In genomic region chr12:126588586-126589249, GRCh38 we compare ENCODE assay signal across 12 cellular contexts.
DNase-seq lines count a peak whose midpoint lies in the region; ATAC-seq and TF ChIP-seq lines count a peak whose summit lies in the region.
"Had no signal": no experiment of that assay in that cellular context is flagged by ENCODE, and none has a peak within 500 bp of the region (broad histone marks: within the 10 kb centered on the region; RNA-seq: fewer than 3 reads in every experiment).

No MANE protein-coding gene starts in this region.

- TF ChIP-seq CTCF in DND-41 (IDR thresholded peaks at IDR 0.05; ENCODE audit: borderline replicate concordance, extremely low read depth, low read length, poor library complexity, severe bottlenecking) (no peak), Loucy (conservative IDR thresholded peaks at IDR 0.05; ENCODE audit: low read length) (no peak), right atrium auricular region (IDR thresholded peaks at IDR 0.05) (no peak)

- H2AFZ ChIP-seq in DND-41 (ENCODE audit: low read depth, low read length), result no peak overlapping the region
- H2AFZ ChIP-seq in Loucy (ENCODE audit: low read length), result no peak overlapping the region

- H3K9ac ChIP-seq in DND-41 (ENCODE audit: low read depth, low read length), result no peak overlapping the region
- no peak overlapping the region for H3K9ac ChIP-seq in Loucy (ENCODE audit: low read depth, low read length, poor library complexity, severe bottlenecking)

- intact Hi-C loops in sciatic nerve (cut with DNase I), result no loop called here

- H3K9me3 Mint-ChIP-seq in activated T-helper 17 cell treated with anti-CD3 and anti-CD28 coated beads, Interleukin-2, amount 50 U/mL, for 72 hours, result no peaks in the 10 kb centered on the region

- H3K4me1 ChIP-seq in DND-41 (ENCODE audit: insufficient read depth, low read length) (peaks cover 18% of the 10 kb centered on the region), Loucy (ENCODE audit: insufficient read depth, low read length, poor library complexity, severe bottlenecking) (no peaks in the 10 kb centered on the region), right atrium auricular region (no peaks in the 10 kb centered on the region)
- H3K4me1 ChIP-seq: adrenal gland had no signal

- H3K27ac ChIP-seq in DND-41 (ENCODE audit: low read length) (no peak overlapping the region), right atrium auricular region (no peak overlapping the region)
- H3K27ac ChIP-seq: adrenal gland had no signal

- H3K27me3 ChIP-seq in DND-41 (ENCODE audit: insufficient read depth, low read length, poor library complexity), result no peaks in the 10 kb centered on the region
- no peaks in the 10 kb centered on the region for H3K27me3 ChIP-seq in Loucy (ENCODE audit: insufficient read depth, low read length, poor library complexity, severe bottlenecking)
- no peaks in the 10 kb centered on the region for H3K27me3 ChIP-seq in right atrium auricular region
- H3K27me3 ChIP-seq: adrenal gland had no signal

- peak; percentile 81 for ATAC-seq in DND-41 (ENCODE audit: insufficient read depth, low read depth)
- peak; percentile 91 for ATAC-seq in activated T-helper 17 cell treated with anti-CD3 and anti-CD28 coated beads, Interleukin-2, amount 50 U/mL, for 72 hours (replicated peaks)
- ATAC-seq in sciatic nerve, result no peak

- no peaks in the 10 kb centered on the region for H3K27me3 Mint-ChIP-seq in activated T-helper 17 cell treated with anti-CD3 and anti-CD28 coated beads, Interleukin-2, amount 50 U/mL, for 72 hours

- DNase-seq in DND-41 (peak; percentile 30), occipital lobe (lab: John Stamatoyannopoulos, UW) (peak; percentile 1), sciatic nerve (ENCODE audit: low spot score) (no peak), mesenteric fat pad (ENCODE audit: low spot score) (no peak), Kasumi-1 (lab: John Stamatoyannopoulos, UW) (no peak), right atrium auricular region (ENCODE audit: low spot score) (no peak)
- DNase-seq: adrenal gland; NCI-H1048; NK-92 treated with Interleukin-12 subunit alpha and Interleukin-12 subunit beta, amount 100 ng/mL, for 24 hours; SHP77 had no signal

- H3K9me3 ChIP-seq in DND-41 (ENCODE audit: insufficient read depth, low read length, severe bottlenecking), result no peaks in the 10 kb centered on the region
- no peaks in the 10 kb centered on the region for H3K9me3 ChIP-seq in Loucy (ENCODE audit: insufficient read depth, low read depth, low read length)
- no peaks in the 10 kb centered on the region for H3K9me3 ChIP-seq in right atrium auricular region
- H3K9me3 ChIP-seq: adrenal gland had no signal

- no peaks in the 10 kb centered on the region for H4K20me1 ChIP-seq in DND-41 (ENCODE audit: insufficient read depth, low read length)
- no peaks in the 10 kb centered on the region for H4K20me1 ChIP-seq in Loucy (ENCODE audit: insufficient read depth, low read length, poor library complexity, severe bottlenecking)

- no peaks in the 10 kb centered on the region for H3F3A ChIP-seq in Loucy (ENCODE audit: low read depth)

- H3K9me2 ChIP-seq in Loucy (replicated peaks; ENCODE audit: low read depth, low read length), result no peaks in the 10 kb centered on the region

- no peak overlapping the region for H3K4me3 ChIP-seq in DND-41 (ENCODE audit: low read depth in 1 of 2, low read length in 2 of 2)
- no peak overlapping the region for H3K4me3 ChIP-seq in Loucy (ENCODE audit: low read length, poor library complexity, severe bottlenecking)
- no peak overlapping the region for H3K4me3 ChIP-seq in right atrium auricular region
- H3K4me3 ChIP-seq: adrenal gland had no signal

- H3K36me3 Mint-ChIP-seq in activated T-helper 17 cell treated with anti-CD3 and anti-CD28 coated beads, Interleukin-2, amount 50 U/mL, for 72 hours (ENCODE audit: low read depth), result no peaks in the 10 kb centered on the region

- H3K4me2 ChIP-seq in DND-41 (ENCODE audit: insufficient read depth, low read length) (no peak overlapping the region), Loucy (ENCODE audit: low read depth, low read length, poor library complexity, severe bottlenecking) (peak overlapping the region; percentile 14)

- peak overlapping the region; percentile 69 for H3K4me3 Mint-ChIP-seq in activated T-helper 17 cell treated with anti-CD3 and anti-CD28 coated beads, Interleukin-2, amount 50 U/mL, for 72 hours

- H3K79me2 ChIP-seq in DND-41 (ENCODE audit: insufficient read depth, low read length) (no peaks in the 10 kb centered on the region), Loucy (ENCODE audit: insufficient read depth, low read length) (no peaks in the 10 kb centered on the region)

- H3K4me1 Mint-ChIP-seq in activated T-helper 17 cell treated with anti-CD3 and anti-CD28 coated beads, Interleukin-2, amount 50 U/mL, for 72 hours, result peaks cover 12% of the 10 kb centered on the region

- H3K36me3 ChIP-seq in DND-41 (ENCODE audit: insufficient read depth, low read length), result no peaks in the 10 kb centered on the region
- H3K36me3 ChIP-seq in Loucy (ENCODE audit: insufficient read depth, low read length), result no peaks in the 10 kb centered on the region
- H3K36me3 ChIP-seq in right atrium auricular region, result no peaks in the 10 kb centered on the region
- H3K36me3 ChIP-seq: adrenal gland had no signal

- peak overlapping the region; percentile 79 for H3K27ac Mint-ChIP-seq in activated T-helper 17 cell treated with anti-CD3 and anti-CD28 coated beads, Interleukin-2, amount 50 U/mL, for 72 hours

Comparison
In these comparisons a context has a peak if more than half of its experiments do, and no peak if none do; other contexts are left out.
1. DNase-seq: peak in DND-41 (single experiment) and occipital lobe (single experiment); none in sciatic nerve (single experiment), mesenteric fat pad (single experiment), Kasumi-1 (0 of 2) and right atrium auricular region (single experiment).